ENCODE assay signal across 1 cellular context in genomic region chr2:206071832-206072231, GRCh38.
TF ChIP-seq lines count a peak whose summit lies in the region.

No MANE protein-coding gene starts in this region.

TF ChIP-seq in WTC11, 78 proteins besides CTCF, POLR2A, EP300 and RAD21 (continued from another document):
- TF ChIP-seq ATF6 (CRISPR knock-in tag; IDR thresholded peaks at IDR 0.05) (no peak), TEAD1 (CRISPR knock-in tag; IDR thresholded peaks at IDR 0.05) (no peak)
